Comparison of ENCODE assay signal across 1 cellular context in genomic region chr15:65578904-65579728, GRCh38.
A peak's percentile ranks its signal among the peaks of the same experiment; 100 is the strongest.
TF ChIP-seq lines count a peak whose summit lies in the region.

No MANE protein-coding gene starts in this region.

TF ChIP-seq in K562, 482 proteins besides CTCF, POLR2A, EP300 and RAD21:
- TF ChIP-seq POLR2G (IDR thresholded peaks at IDR 0.05; ENCODE audit: low read depth, low read length) (peak; percentile 25; the same call in 1 of the 2 replicates), POLR2AphosphoS2 (IDR thresholded peaks at IDR 0.05; ENCODE audit: low read length) (peak; percentile 51; the same call in 1 of the 2 replicates), MTA3 (IDR thresholded peaks at IDR 0.05; ENCODE audit: borderline replicate concordance) (no peak)
